ENCODE assay signal across 17 cellular contexts in the genomic region with DNA sequence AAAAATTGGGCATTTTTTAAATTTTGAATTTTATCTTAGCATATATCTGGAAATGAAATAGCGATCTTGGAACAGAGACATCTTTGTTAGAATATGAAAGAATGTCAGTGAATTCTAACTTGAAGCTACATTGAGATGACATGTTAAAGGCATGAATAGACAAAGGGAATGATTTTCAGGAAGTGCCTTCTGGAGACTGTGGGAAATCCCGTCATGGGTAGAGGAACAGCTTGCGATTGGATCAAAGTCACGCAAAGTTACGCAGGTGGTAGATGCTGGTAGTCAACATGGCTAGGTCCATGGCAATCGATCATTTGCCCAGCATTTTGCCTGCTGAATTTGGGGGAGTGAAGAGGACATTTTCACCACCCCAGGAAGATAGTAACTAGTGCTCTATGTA. TPM values are rescaled to one million over a fixed set of nuclear protein-coding genes. Genes with fewer than 3 reads are reported as not detected.
DNase-seq lines count a peak whose midpoint lies in the region; ATAC-seq, FAIRE-seq and TF ChIP-seq lines count a peak whose summit lies in the region.
"Had no signal": no experiment of that assay in that cellular context is flagged by ENCODE, and none has a peak within 500 bp of the region (broad histone marks: within the 10 kb centered on the region; RNA-seq: fewer than 3 reads in every experiment).

No MANE protein-coding gene starts in this region.

- DNase-seq in GM19239 (ENCODE audit: insufficient read length, low spot score) (no peak), breast epithelium (ENCODE audit: low spot score in 2 of 2) (no peak), mesenchymal stem cell (no peak), stomach (no peak), MM.1S (no peak)
- no peak for DNase-seq in activated T-cell treated with anti-CD3 and anti-CD28 coated beads, Interleukin-2, amount 50 U/mL, for 1 hour
- DNase-seq: activated CD4-positive, CD25-positive, alpha-beta regulatory T cell; activated CD8-positive, alpha-beta memory T cell treated with anti-CD3 and anti-CD28 coated beads, Interleukin-2, amount 50 U/mL, for 4 hours; activated naive CD8-positive, alpha-beta T cell treated with anti-CD3 and anti-CD28 coated beads for 36 hours; central memory CD4-positive, alpha-beta T cell; DMS79; NCI-H1417 treated with DMSO at 0.1 percent for 48 hours; NCI-H446 treated with DMSO at 0.1 percent for 48 hours had no signal

- peak; percentile 21 for FAIRE-seq in GM19239 (lab: Jason Lieb, UNC)

- H2BK5ac ChIP-seq in mesenchymal stem cell (ENCODE audit: low read depth, low read length, poor library complexity, severe bottlenecking), result no peak overlapping the region

- H4K91ac ChIP-seq in mesenchymal stem cell (ENCODE audit: low read length), result no peak overlapping the region

- H3K4me2 ChIP-seq in mesenchymal stem cell (ENCODE audit: low read length, poor library complexity, severe bottlenecking) (no peak overlapping the region), MM.1S (ENCODE audit: low read depth, low read length) (no peak overlapping the region)
- H3K4me2 ChIP-seq: KMS-11 had no signal

- H4K8ac ChIP-seq in mesenchymal stem cell (ENCODE audit: low read length), result no peak overlapping the region

- H3K9ac ChIP-seq in mesenchymal stem cell (ENCODE audit: low read length) (no peak overlapping the region), MM.1S (ENCODE audit: low read length) (no peak overlapping the region)
- H3K9ac ChIP-seq: KMS-11 had no signal

- H3K79me2 ChIP-seq in MM.1S (ENCODE audit: low read length), result peaks cover 50% of the 10 kb centered on the region

- peak overlapping the region; percentile 58 for H2AK5ac ChIP-seq in mesenchymal stem cell (ENCODE audit: low read length, severe bottlenecking)

- H3K36me3 ChIP-seq in breast epithelium (no peaks in the 10 kb centered on the region), mesenchymal stem cell (ENCODE audit: control insufficient read depth in 1 of 2, insufficient read depth in 2 of 2, low read depth in 1 of 2, low read length in 2 of 2) (no peaks in the 10 kb centered on the region), stomach (no peaks in the 10 kb centered on the region), MM.1S (replicated peaks; ENCODE audit: insufficient read depth, low read length) (no peaks in the 10 kb centered on the region)

- H3K4me3 ChIP-seq in breast epithelium, result peak overlapping the region in 1 of 3 donors; percentile 5
- no peak overlapping the region for H3K4me3 ChIP-seq in mesenchymal stem cell (ENCODE audit: insufficient read depth in 1 of 2, low read depth in 1 of 2, low read length in 2 of 2)
- no peak overlapping the region for H3K4me3 ChIP-seq in stomach
- H3K4me3 ChIP-seq in MM.1S (ENCODE audit: low read length), result no peak overlapping the region
- H3K4me3 ChIP-seq: skin epidermis had no signal

- no peak overlapping the region for H3K4ac ChIP-seq in mesenchymal stem cell (ENCODE audit: low read depth in 1 of 2, low read length in 2 of 2)

- no peak for TF ChIP-seq EP300 in stomach (IDR thresholded peaks at IDR 0.05)

- ATAC-seq in HG02642 (IDR thresholded peaks at IDR 0.05; ENCODE audit: poor library complexity, unreplicated experiment), result no peak
- ATAC-seq in GM21526 (IDR thresholded peaks at IDR 0.05; ENCODE audit: low FRiP score, unreplicated experiment), result no peak

- H2BK12ac ChIP-seq in mesenchymal stem cell (ENCODE audit: low read length in 2 of 2), result no peak overlapping the region

- no peaks in the 10 kb centered on the region for H4K20me1 ChIP-seq in MM.1S (ENCODE audit: insufficient read depth, low read length)

- H2BK15ac ChIP-seq in mesenchymal stem cell (ENCODE audit: low read depth, poor library complexity, severe bottlenecking), result no peak overlapping the region

- peaks cover 9% of the 10 kb centered on the region for H3K79me1 ChIP-seq in mesenchymal stem cell (replicated peaks; ENCODE audit: low read length, poor library complexity, severe bottlenecking)

- H2AFZ ChIP-seq in mesenchymal stem cell (ENCODE audit: low read depth, low read length) (no peak overlapping the region), MM.1S (ENCODE audit: low read length) (no peak overlapping the region)

- peaks cover 12% of the 10 kb centered on the region for H3F3A ChIP-seq in MM.1S (ENCODE audit: insufficient read depth, low read length)

- H3K9me3 ChIP-seq in breast epithelium, result no peaks in the 10 kb centered on the region
- H3K9me3 ChIP-seq in mesenchymal stem cell (ENCODE audit: control insufficient read depth, low read length), result no peaks in the 10 kb centered on the region
- no peaks in the 10 kb centered on the region for H3K9me3 ChIP-seq in stomach
- no peaks in the 10 kb centered on the region for H3K9me3 ChIP-seq in MM.1S (replicated peaks; ENCODE audit: insufficient read depth, low read length)

- no peak for TF ChIP-seq CTCF in breast epithelium (IDR thresholded peaks at IDR 0.05)
- TF ChIP-seq CTCF in stomach (IDR thresholded peaks at IDR 0.05), result no peak
- no peak for TF ChIP-seq CTCF in MM.1S (IDR thresholded peaks at IDR 0.05; ENCODE audit: low read length)

- H3K4me1 ChIP-seq in breast epithelium, result peaks cover 3 to 12% of the 10 kb centered on the region in 2 donors
- peaks cover 10% of the 10 kb centered on the region for H3K4me1 ChIP-seq in mesenchymal stem cell (ENCODE audit: control insufficient read depth, insufficient read depth, low read depth, low read length)
- H3K4me1 ChIP-seq in stomach, result peaks cover 65 to 100% (median 88%) of the 10 kb centered on the region in 4 donors
- peaks cover 17% of the 10 kb centered on the region for H3K4me1 ChIP-seq in MM.1S (ENCODE audit: low read length)

- 96% methylated on average over 6 of the region's 6 CpGs for WGBS in mesenchymal stem cell
- 84 to 97% (median 89%) methylated on average over 6 of the region's 6 CpGs for WGBS in stomach, 5 donors

- no peaks in the 10 kb centered on the region for H3K9me2 ChIP-seq in MM.1S (replicated peaks; ENCODE audit: insufficient read depth, low read length)

- H3K27me3 ChIP-seq in breast epithelium (no peaks in the 10 kb centered on the region), mesenchymal stem cell (ENCODE audit: control insufficient read depth in 1 of 2, insufficient read depth in 1 of 2, low read length in 2 of 2) (no peaks in the 10 kb centered on the region), stomach (no peaks in the 10 kb centered on the region), MM.1S (replicated peaks; ENCODE audit: insufficient read depth, low read length) (no peaks in the 10 kb centered on the region)

- H3K14ac ChIP-seq in mesenchymal stem cell (ENCODE audit: low read length in 2 of 2), result no peak overlapping the region

- no peak overlapping the region for H3K18ac ChIP-seq in mesenchymal stem cell (ENCODE audit: low read depth in 1 of 2, low read length in 2 of 2)

- no peak overlapping the region for H3K23ac ChIP-seq in mesenchymal stem cell (ENCODE audit: low read length in 2 of 2)

- no peak overlapping the region for H2BK120ac ChIP-seq in mesenchymal stem cell (ENCODE audit: low read depth, low read length)

- no peak for TF ChIP-seq POLR2A in breast epithelium (IDR thresholded peaks at IDR 0.05)
- TF ChIP-seq POLR2A in stomach (IDR thresholded peaks at IDR 0.05), result no peak

- peak overlapping the region; percentile 86 to 88 for H3K27ac ChIP-seq in breast epithelium
- H3K27ac ChIP-seq in mesenchymal stem cell (ENCODE audit: low read length, poor library complexity, severe bottlenecking), result no peak overlapping the region
- H3K27ac ChIP-seq in stomach, result peak overlapping the region in 4 of 5 donors; percentile 13 to 66 (median 55)
- H3K27ac ChIP-seq in MM.1S (ENCODE audit: low read length), result no peak overlapping the region
- H3K27ac ChIP-seq: KMS-11 had no signal

- intact Hi-C loops in breast epithelium (cut with DNase I; ENCODE audit: low total_unique reads), result no loop called here
- intact Hi-C loops in stomach (cut with DNase I; ENCODE audit: low total_unique reads), result no loop called here

RNA-seq across cellular contexts. Expression of gene LRCH1, which starts 43.5 kb away (rescaled TPM):
- 10 to 100 TPM; 17.0 to 40.4 (median 24.6) TPM for total RNA-seq in breast epithelium
- 8.2 TPM for polyA plus RNA-seq in mesenchymal stem cell (2013, experiment 1 of 2)
- 7.9 TPM for polyA plus RNA-seq in mesenchymal stem cell (2013, experiment 2 of 2)
- 10 to 100 TPM; 14.2 to 70.6 (median 50.9) TPM for total RNA-seq in stomach
- polyA plus RNA-seq in stomach, result 1 to 10 TPM; 5.4 to 8.4 (median 7.5) TPM

Comparison
In these comparisons a context has a peak if more than half of its experiments do, and no peak if none do; other contexts are left out.
1. H3K27ac ChIP-seq: peak in breast epithelium (2 of 2) and stomach (4 of 5); none in mesenchymal stem cell (single experiment) and MM.1S (single experiment).